In the genomic region with DNA sequence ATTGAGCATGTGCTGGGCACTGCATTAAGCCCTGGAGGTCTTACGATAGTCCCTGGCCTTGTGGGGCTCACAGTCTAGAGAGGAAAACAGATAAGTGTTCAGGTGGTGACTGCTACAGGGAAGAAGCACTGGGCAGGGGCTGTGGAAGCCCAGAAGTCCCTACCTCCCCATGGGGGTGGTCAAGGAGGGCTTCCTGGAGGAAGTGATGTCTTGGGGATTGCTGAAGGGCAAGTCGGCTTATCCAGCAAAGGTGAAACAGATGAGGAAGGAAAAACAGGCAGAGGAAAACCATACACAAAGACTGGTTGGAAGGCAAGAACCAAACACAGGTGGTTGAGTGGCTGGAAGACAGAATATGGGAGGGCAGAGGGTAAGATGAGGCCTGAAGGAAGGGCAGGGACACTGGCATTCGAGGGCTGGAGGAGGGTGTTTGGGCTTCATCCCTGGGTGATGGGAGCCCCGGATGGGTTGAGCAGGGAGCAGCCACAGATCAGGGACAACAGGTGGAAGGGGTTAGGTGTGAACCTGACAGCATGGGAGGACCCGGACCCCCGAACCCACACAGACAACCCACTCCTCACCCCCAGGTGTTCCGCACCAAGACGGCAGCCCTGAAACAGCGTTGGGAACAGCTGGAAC, we compare ENCODE assay signal across 8 cellular contexts. TPM values are rescaled to one million over a fixed set of nuclear protein-coding genes. Genes with fewer than 3 reads are reported as not detected.
A peak's percentile ranks its signal among the peaks of the same experiment; 100 is the strongest.
DNase-seq lines count a peak whose midpoint lies in the region; ATAC-seq and TF ChIP-seq lines count a peak whose summit lies in the region.

No MANE protein-coding gene starts in this region.

- peak overlapping the region; percentile 15 for H3K27ac Mint-ChIP-seq in activated naive CD8-positive, alpha-beta T cell treated with anti-CD3 and anti-CD28 coated beads for 36 hours
- no peak overlapping the region for H3K27ac Mint-ChIP-seq in memory B cell

- TF ChIP-seq CTCF in 22Rv1 (IDR thresholded peaks at IDR 0.05) = no peak

- peak overlapping the region; percentile 87 for H3K27ac ChIP-seq in 22Rv1

- no peak for ATAC-seq in memory B cell (ENCODE audit: low read depth)
- no peak for ATAC-seq in HG03442 (IDR thresholded peaks at IDR 0.05; ENCODE audit: unreplicated experiment)
- no peak for ATAC-seq in HG02763 (IDR thresholded peaks at IDR 0.05; ENCODE audit: unreplicated experiment)

- H3K4me1 Mint-ChIP-seq in activated naive CD8-positive, alpha-beta T cell treated with anti-CD3 and anti-CD28 coated beads for 36 hours = peaks cover 20% of the 10 kb centered on the region
- peaks cover 13% of the 10 kb centered on the region for H3K4me1 Mint-ChIP-seq in memory B cell

- DNase-seq in H7 (no peak), memory B cell (ENCODE audit: low spot score in 2 of 2) (no peak), AG20443 (ENCODE audit: low spot score) (no peak), DMS114 treated with DMSO at 0.1 percent for 48 hours (lab: John Stamatoyannopoulos, UW; ENCODE audit: unreplicated experiment) (no peak)
- DNase-seq in activated naive CD8-positive, alpha-beta T cell treated with anti-CD3 and anti-CD28 coated beads for 36 hours = no peak

- peak overlapping the region; percentile 58; the same call in 1 of the 2 replicates for H3K4me3 ChIP-seq in H7 (ENCODE audit: insufficient read depth, low read depth, low read length)

- no peaks in the 10 kb centered on the region for H3K9me3 Mint-ChIP-seq in activated naive CD8-positive, alpha-beta T cell treated with anti-CD3 and anti-CD28 coated beads for 36 hours
- peaks cover 2% of the 10 kb centered on the region for H3K9me3 Mint-ChIP-seq in memory B cell

- H3K27me3 Mint-ChIP-seq in activated naive CD8-positive, alpha-beta T cell treated with anti-CD3 and anti-CD28 coated beads for 36 hours = peaks cover 30% of the 10 kb centered on the region
- H3K27me3 Mint-ChIP-seq in memory B cell = peaks cover 17% of the 10 kb centered on the region

- no peaks in the 10 kb centered on the region for H3K36me3 ChIP-seq in H7 (replicated peaks; ENCODE audit: control insufficient read depth, insufficient read depth, low read length)

- H3K4me3 Mint-ChIP-seq in activated naive CD8-positive, alpha-beta T cell treated with anti-CD3 and anti-CD28 coated beads for 36 hours = peak overlapping the region; percentile 71
- peak overlapping the region; percentile 74 for H3K4me3 Mint-ChIP-seq in memory B cell

- peaks cover 40% of the 10 kb centered on the region for H3K27me3 ChIP-seq in H7 (ENCODE audit: control insufficient read depth, insufficient read depth, low read length)

- no peaks in the 10 kb centered on the region for H3K36me3 Mint-ChIP-seq in activated naive CD8-positive, alpha-beta T cell treated with anti-CD3 and anti-CD28 coated beads for 36 hours
- peaks cover 2% of the 10 kb centered on the region for H3K36me3 Mint-ChIP-seq in memory B cell

RNA-seq across cellular contexts. Expression of gene CFAP73, which starts 2.8 kb away (rescaled TPM):
- 0.33 TPM in 1 of 2 replicates, not detected in the other for total RNA-seq in H7 (2014; rRNA removed; shearing (Covaris generic))
- total RNA-seq in activated naive CD8-positive, alpha-beta T cell treated with anti-CD3 and anti-CD28 coated beads for 36 hours = 1 to 10 TPM in 1 of 2 experiments, under 1 TPM in 1; 0.16 to 1.0 TPM

RNA-seq across cellular contexts. Expression of gene RASAL1, which starts 16.8 kb away (rescaled TPM):
- 4.4 and 4.5 TPM in 2 replicates for total RNA-seq in H7 (2014; rRNA removed; shearing (Covaris generic))
- 1 to 10 TPM; 1.3 to 1.9 TPM for total RNA-seq in activated naive CD8-positive, alpha-beta T cell treated with anti-CD3 and anti-CD28 coated beads for 36 hours

RNA-seq across cellular contexts. Expression of gene DDX54, which starts 33.0 kb away (rescaled TPM):
- 93.9 and 101 TPM in 2 replicates for total RNA-seq in H7 (2014; rRNA removed; shearing (Covaris generic))
- total RNA-seq in activated naive CD8-positive, alpha-beta T cell treated with anti-CD3 and anti-CD28 coated beads for 36 hours = 100 to 1,000 TPM; 136 to 145 TPM

RNA-seq across cellular contexts. Expression of gene RITA1, which starts 33.2 kb away (rescaled TPM):
- total RNA-seq in H7 (2014; rRNA removed; shearing (Covaris generic)) = 42.3 and 45.9 TPM in 2 replicates
- 10 to 100 TPM; 28.9 to 31.1 TPM for total RNA-seq in activated naive CD8-positive, alpha-beta T cell treated with anti-CD3 and anti-CD28 coated beads for 36 hours
